14 cellular contexts compared by ENCODE assay signal in genomic region chr2:55141572-55142413, GRCh38.
DNase-seq lines count a peak whose midpoint lies in the region; ATAC-seq and TF ChIP-seq lines count a peak whose summit lies in the region.
"Had no signal": no experiment of that assay in that cellular context is flagged by ENCODE, and none has a peak within 500 bp of the region (broad histone marks: within the 10 kb centered on the region; RNA-seq: fewer than 3 reads in every experiment).

No MANE protein-coding gene starts in this region.

- TF ChIP-seq CTCF in mucosa of descending colon (IDR thresholded peaks at IDR 0.05) (no peak), MM.1S (IDR thresholded peaks at IDR 0.05; ENCODE audit: low read length) (no peak)

- no peak for DNase-seq in CD8-positive, alpha-beta memory T cell
- DNase-seq in HEK293T (ENCODE audit: extremely low spot score) = no peak
- DNase-seq in caudate nucleus (lab: John Stamatoyannopoulos, UW) = no peak
- no peak for DNase-seq in mucosa of descending colon
- no peak for DNase-seq in activated CD4-positive, alpha-beta memory T cell treated with anti-CD3 and anti-CD28 coated beads, Interleukin-2, amount 10 ng/mL, durations not matched to agents 7 days and 5 days
- no peak for DNase-seq in MM.1S
- no peak for DNase-seq in 8988T
- DNase-seq: activated naive CD8-positive, alpha-beta T cell treated with anti-CD3 and anti-CD28 coated beads, Interleukin-2, amount 50 U/mL, for 24 hours; HFFc6; midbrain; NCI-H1417 treated with DMSO at 0.1 percent for 48 hours; NCI-H226; stimulated activated CD4-positive, alpha-beta T cell treated with anti-CD3 and anti-CD28 coated beads, Interleukin-4, amount 100 ng/mL, for 4 hours had no signal

- H3K79me2 ChIP-seq in MM.1S (ENCODE audit: low read length) = no peaks in the 10 kb centered on the region

- peak overlapping the region; percentile 58 for H3K27ac ChIP-seq in CD8-positive, alpha-beta memory T cell (ENCODE audit: low read depth, low read length)
- H3K27ac ChIP-seq in caudate nucleus (ENCODE audit: low read depth, low read length) (peak overlapping the region; percentile 98), MM.1S (ENCODE audit: low read length) (no peak overlapping the region)

- H3K36me3 ChIP-seq in CD8-positive, alpha-beta memory T cell (ENCODE audit: insufficient read depth, low read length) = no peaks in the 10 kb centered on the region
- H3K36me3 ChIP-seq in mucosa of descending colon (ENCODE audit: low read depth) (no peaks in the 10 kb centered on the region), MM.1S (replicated peaks; ENCODE audit: insufficient read depth, low read length) (no peaks in the 10 kb centered on the region)

- H3K27me3 Mint-ChIP-seq in CD8-positive, alpha-beta memory T cell = peaks cover 0 to 5% of the 10 kb centered on the region in 2 donors
- no peaks in the 10 kb centered on the region for H3K27me3 Mint-ChIP-seq in activated CD4-positive, alpha-beta memory T cell treated with anti-CD3 and anti-CD28 coated beads, Interleukin-2, amount 10 ng/mL, durations not matched to agents 7 days and 5 days
- H3K27me3 Mint-ChIP-seq: activated naive CD8-positive, alpha-beta T cell treated with anti-CD3 and anti-CD28 coated beads, Interleukin-2, amount 50 U/mL, for 24 hours; IgD-negative memory B cell had no signal

- no peaks in the 10 kb centered on the region for H3K9me3 Mint-ChIP-seq in CD8-positive, alpha-beta memory T cell
- H3K9me3 Mint-ChIP-seq in activated CD4-positive, alpha-beta memory T cell treated with anti-CD3 and anti-CD28 coated beads, Interleukin-2, amount 10 ng/mL, durations not matched to agents 7 days and 5 days = peaks cover 2% of the 10 kb centered on the region
- H3K9me3 Mint-ChIP-seq: HFFc6, IgD-negative memory B cell had no signal

- no peak overlapping the region for H3K4me3 ChIP-seq in CD8-positive, alpha-beta memory T cell (ENCODE audit: low read length)
- H3K4me3 ChIP-seq in mucosa of descending colon = no peak overlapping the region
- no peak overlapping the region for H3K4me3 ChIP-seq in MM.1S (ENCODE audit: low read length)

- no peaks in the 10 kb centered on the region for H3F3A ChIP-seq in MM.1S (ENCODE audit: insufficient read depth, low read length)

- no peaks in the 10 kb centered on the region for H3K9me3 ChIP-seq in CD8-positive, alpha-beta memory T cell (ENCODE audit: low read length)
- H3K9me3 ChIP-seq in mucosa of descending colon (no peaks in the 10 kb centered on the region), MM.1S (replicated peaks; ENCODE audit: insufficient read depth, low read length) (no peaks in the 10 kb centered on the region)

- CTCF ChIA-PET in CD8-positive, alpha-beta memory T cell (lab: Charles Lee) = no interaction called here
- CTCF ChIA-PET in HEK293T (lab: Yijun Ruan, JAX) = no interaction called here
- CTCF ChIA-PET in activated CD4-positive, alpha-beta memory T cell treated with anti-CD3 and anti-CD28 coated beads, Interleukin-2, amount 10 ng/mL, durations not matched to agents 7 days and 5 days (lab: Charles Lee) = interaction anchor here (1.7 kb wide), 1 partner anchor 26 kb away, joined by 4 read pairs; no protein-coding TSS in a partner anchor

- H3K27ac Mint-ChIP-seq in CD8-positive, alpha-beta memory T cell = peak overlapping the region in 1 of 8 donors; percentile 55
- H3K27ac Mint-ChIP-seq in activated CD4-positive, alpha-beta memory T cell treated with anti-CD3 and anti-CD28 coated beads, Interleukin-2, amount 10 ng/mL, durations not matched to agents 7 days and 5 days = no peak overlapping the region
- H3K27ac Mint-ChIP-seq: activated naive CD8-positive, alpha-beta T cell treated with anti-CD3 and anti-CD28 coated beads, Interleukin-2, amount 50 U/mL, for 24 hours; HFFc6; IgD-negative memory B cell had no signal

- H3K4me1 Mint-ChIP-seq in CD8-positive, alpha-beta memory T cell = peaks cover 6 to 18% (median 8%) of the 10 kb centered on the region in 3 donors
- peaks cover 8% of the 10 kb centered on the region for H3K4me1 Mint-ChIP-seq in activated CD4-positive, alpha-beta memory T cell treated with anti-CD3 and anti-CD28 coated beads, Interleukin-2, amount 10 ng/mL, durations not matched to agents 7 days and 5 days

- H3K4me2 ChIP-seq in MM.1S (ENCODE audit: low read depth, low read length) = no peak overlapping the region

- peak; percentile 51 for ATAC-seq in mucosa of descending colon
- ATAC-seq: activated naive CD8-positive, alpha-beta T cell treated with anti-CD3 and anti-CD28 coated beads, Interleukin-2, amount 50 U/mL, for 24 hours had no signal

- peaks cover 0 to 5% (median 0%) of the 10 kb centered on the region in 3 donors for H3K36me3 Mint-ChIP-seq in CD8-positive, alpha-beta memory T cell
- no peaks in the 10 kb centered on the region for H3K36me3 Mint-ChIP-seq in activated CD4-positive, alpha-beta memory T cell treated with anti-CD3 and anti-CD28 coated beads, Interleukin-2, amount 10 ng/mL, durations not matched to agents 7 days and 5 days (ENCODE audit: low read depth)
- H3K36me3 Mint-ChIP-seq: IgD-negative memory B cell had no signal

- no peak overlapping the region for H3K4me3 Mint-ChIP-seq in CD8-positive, alpha-beta memory T cell
- H3K4me3 Mint-ChIP-seq in activated CD4-positive, alpha-beta memory T cell treated with anti-CD3 and anti-CD28 coated beads, Interleukin-2, amount 10 ng/mL, durations not matched to agents 7 days and 5 days = no peak overlapping the region
- H3K4me3 Mint-ChIP-seq: activated naive CD8-positive, alpha-beta T cell treated with anti-CD3 and anti-CD28 coated beads, Interleukin-2, amount 50 U/mL, for 24 hours; HFFc6 had no signal

- H3K27me3 ChIP-seq in CD8-positive, alpha-beta memory T cell (ENCODE audit: insufficient read depth, low read length, poor library complexity, severe bottlenecking) = no peaks in the 10 kb centered on the region
- no peaks in the 10 kb centered on the region for H3K27me3 ChIP-seq in MM.1S (replicated peaks; ENCODE audit: insufficient read depth, low read length)

- POLR2A ChIA-PET in CD8-positive, alpha-beta memory T cell (lab: Charles Lee) = no interaction called here
- POLR2A ChIA-PET in HEK293T (lab: Yijun Ruan, JAX) = no interaction called here
- POLR2A ChIA-PET in activated CD4-positive, alpha-beta memory T cell treated with anti-CD3 and anti-CD28 coated beads, Interleukin-2, amount 10 ng/mL, durations not matched to agents 7 days and 5 days (lab: Charles Lee) = interaction anchor here (0.8 kb wide), 1 partner anchor 92 kb away, joined by 6 read pairs; the partner anchor contains the start of gene RTN4

- no peaks in the 10 kb centered on the region for H4K20me1 ChIP-seq in MM.1S (ENCODE audit: insufficient read depth, low read length)

- H2AFZ ChIP-seq in MM.1S (ENCODE audit: low read length) = no peak overlapping the region

- intact Hi-C loops in mucosa of descending colon (cut with DNase I, micrococcal nuclease) = no loop called here

- no peak overlapping the region for H3K9ac ChIP-seq in MM.1S (ENCODE audit: low read length)

- H3K9me2 ChIP-seq in MM.1S (replicated peaks; ENCODE audit: insufficient read depth, low read length) = no peaks in the 10 kb centered on the region

- H3K4me1 ChIP-seq in CD8-positive, alpha-beta memory T cell (ENCODE audit: insufficient read depth, low read length) = peaks cover 4% of the 10 kb centered on the region
- H3K4me1 ChIP-seq in mucosa of descending colon (ENCODE audit: low read depth) = peaks cover 8% of the 10 kb centered on the region
- H3K4me1 ChIP-seq in MM.1S (ENCODE audit: low read length) = no peaks in the 10 kb centered on the region

TF ChIP-seq in HEK293T, 16 proteins besides CTCF, POLR2A, EP300 and RAD21:
- TF ChIP-seq ELF4 (IDR thresholded peaks at IDR 0.05) (no peak), SUZ12 (IDR thresholded peaks at IDR 0.05) (no peak), NFRKB (IDR thresholded peaks at IDR 0.05) (no peak), PKNOX1 (IDR thresholded peaks at IDR 0.05) (peak; percentile 44; the same call in 1 of the 2 replicates)
